ENCODE assay signal across 21 cellular contexts in genomic region chr2:25109822-25110221, GRCh38.
"Had no signal": no experiment of that assay in that cellular context is flagged by ENCODE, and none has a peak within 500 bp of the region (broad histone marks: within the 10 kb centered on the region; RNA-seq: fewer than 3 reads in every experiment).

No MANE protein-coding gene starts in this region.

- H3K36me3 Mint-ChIP-seq: activated naive CD8-positive, alpha-beta T cell treated with anti-CD3 and anti-CD28 coated beads, Interleukin-2, amount 10 ng/mL, durations not matched to agents 7 days and 5 days; T-cell had no signal

- H3K27me3 ChIP-seq: brain microvascular endothelial cell, neural progenitor cell, ovary, sigmoid colon, spleen, suprapubic skin had no signal

- H3K4me1 ChIP-seq: neural progenitor cell, sigmoid colon, suprapubic skin had no signal

- H3K27ac Mint-ChIP-seq: activated naive CD8-positive, alpha-beta T cell treated with anti-CD3 and anti-CD28 coated beads, Interleukin-2, amount 10 ng/mL, durations not matched to agents 7 days and 5 days; neural progenitor cell; T-cell had no signal

- H3K4me1 Mint-ChIP-seq: activated naive CD8-positive, alpha-beta T cell treated with anti-CD3 and anti-CD28 coated beads, Interleukin-2, amount 10 ng/mL, durations not matched to agents 7 days and 5 days; central memory CD8-positive, alpha-beta T cell had no signal

- DNase-seq: activated CD4-positive, CD25-positive, alpha-beta regulatory T cell treated with anti-CD3 and anti-CD28 coated beads, Interleukin-2, amount 50 U/mL, for 72 hours; activated CD8-positive, alpha-beta memory T cell treated with anti-CD3 and anti-CD28 coated beads for 24 hours; activated gamma-delta T cell; activated naive CD8-positive, alpha-beta T cell treated with anti-CD3 and anti-CD28 coated beads, Interleukin-2, amount 10 ng/mL, durations not matched to agents 7 days and 5 days; anterior cingulate cortex; brain microvascular endothelial cell; left cardiac atrium; ovary; sigmoid colon; spleen; stimulated activated naive CD4-positive, alpha-beta T cell treated with Interleukin-2 at 50 U/mL for 16 hours; T-cell; T-helper 9 cell; trophoblast cell had no signal

- H3K9me3 Mint-ChIP-seq: activated naive CD8-positive, alpha-beta T cell treated with anti-CD3 and anti-CD28 coated beads, Interleukin-2, amount 10 ng/mL, durations not matched to agents 7 days and 5 days; central memory CD8-positive, alpha-beta T cell; neural progenitor cell; T-cell had no signal

- H3K4me3 Mint-ChIP-seq: activated naive CD8-positive, alpha-beta T cell treated with anti-CD3 and anti-CD28 coated beads, Interleukin-2, amount 10 ng/mL, durations not matched to agents 7 days and 5 days; central memory CD8-positive, alpha-beta T cell; neural progenitor cell; T-cell had no signal

- H3K36me3 ChIP-seq: brain microvascular endothelial cell, neural progenitor cell, ovary, sigmoid colon, spleen, suprapubic skin had no signal

- H3K4me3 ChIP-seq: coronary artery, lung, neural progenitor cell, ovary, sigmoid colon, SK-N-MC, spleen, suprapubic skin had no signal

- ATAC-seq: esophagus mucosa, left cardiac atrium, T-cell had no signal

- H3K4me2 ChIP-seq: neural progenitor cell had no signal

- H3K9ac ChIP-seq: neural progenitor cell had no signal

- H3K27ac ChIP-seq: brain microvascular endothelial cell, coronary artery, neural progenitor cell, ovary, sigmoid colon, SK-N-MC, spleen, suprapubic skin had no signal
